Comparison of ENCODE assay signal across 19 cellular contexts in genomic region chr11:110168404-110168803, GRCh38.
"Had no signal": no experiment of that assay in that cellular context is flagged by ENCODE, and none has a peak within 500 bp of the region (broad histone marks: within the 10 kb centered on the region; RNA-seq: fewer than 3 reads in every experiment).

No MANE protein-coding gene starts in this region.

- H3K27me3 ChIP-seq: esophagus muscularis mucosa, gastroesophageal sphincter, neutrophil, sigmoid colon, transverse colon had no signal

- H3K27ac ChIP-seq: epithelial cell of prostate, esophagus muscularis mucosa, gastroesophageal sphincter, neutrophil, psoas muscle, sigmoid colon, skin epidermis, thoracic aorta, transverse colon had no signal

- H3K4me3 ChIP-seq: esophagus muscularis mucosa, gastroesophageal sphincter, mucosa of descending colon, psoas muscle, sigmoid colon, skin epidermis, thoracic aorta, transverse colon had no signal

- H3K4me1 Mint-ChIP-seq: immature natural killer cell; naive thymus-derived CD8-positive, alpha-beta T cell; stimulated activated naive B cell treated with anti-CD40 and anti-IgM and Interleukin-4, amounts not matched to agents 10 μg/mL and 1 μg/mL and 100 μg/mL, for 72 hours; stimulated activated naive CD8-positive, alpha-beta T cell treated with anti-CD3 and anti-CD28 coated beads, Interleukin-15, amount 100 ng/mL, for 72 hours had no signal

- ATAC-seq: gastroesophageal sphincter; naive thymus-derived CD8-positive, alpha-beta T cell; psoas muscle; stimulated activated naive B cell treated with anti-CD40 and anti-IgM and Interleukin-4, amounts not matched to agents 10 μg/mL and 1 μg/mL and 100 μg/mL, for 72 hours; stimulated activated naive CD8-positive, alpha-beta T cell treated with anti-CD3 and anti-CD28 coated beads, Interleukin-15, amount 100 ng/mL, for 72 hours had no signal

- H3K27ac Mint-ChIP-seq: immature natural killer cell; naive thymus-derived CD8-positive, alpha-beta T cell; stimulated activated naive B cell treated with anti-CD40 and anti-IgM and Interleukin-4, amounts not matched to agents 10 μg/mL and 1 μg/mL and 100 μg/mL, for 72 hours; stimulated activated naive CD8-positive, alpha-beta T cell treated with anti-CD3 and anti-CD28 coated beads, Interleukin-15, amount 100 ng/mL, for 72 hours had no signal

- H3K9me3 Mint-ChIP-seq: immature natural killer cell; naive thymus-derived CD8-positive, alpha-beta T cell; stimulated activated naive B cell treated with anti-CD40 and anti-IgM and Interleukin-4, amounts not matched to agents 10 μg/mL and 1 μg/mL and 100 μg/mL, for 72 hours; stimulated activated naive CD8-positive, alpha-beta T cell treated with anti-CD3 and anti-CD28 coated beads, Interleukin-15, amount 100 ng/mL, for 72 hours had no signal

- H3K9me3 ChIP-seq: esophagus muscularis mucosa, gastroesophageal sphincter, mucosa of descending colon, neutrophil, psoas muscle, sigmoid colon, thoracic aorta, transverse colon had no signal

- H3K4me1 ChIP-seq: esophagus muscularis mucosa, psoas muscle, sigmoid colon, transverse colon had no signal

- H3K4me3 Mint-ChIP-seq: immature natural killer cell; naive thymus-derived CD8-positive, alpha-beta T cell; stimulated activated naive B cell treated with anti-CD40 and anti-IgM and Interleukin-4, amounts not matched to agents 10 μg/mL and 1 μg/mL and 100 μg/mL, for 72 hours; stimulated activated naive CD8-positive, alpha-beta T cell treated with anti-CD3 and anti-CD28 coated beads, Interleukin-15, amount 100 ng/mL, for 72 hours had no signal

- H3K36me3 Mint-ChIP-seq: immature natural killer cell; naive thymus-derived CD8-positive, alpha-beta T cell had no signal

- DNase-seq: effector memory CD4-positive, alpha-beta T cell; immature natural killer cell; left colon; mucosa of descending colon; naive thymus-derived CD8-positive, alpha-beta T cell; psoas muscle; sigmoid colon; stimulated activated CD4-positive, alpha-beta T cell treated with anti-CD3 and anti-CD28 coated beads, Interleukin-2, amount 100 ng/mL, for 24 hours; stimulated activated CD4-positive, alpha-beta T cell treated with anti-CD3 and anti-CD28 coated beads, Interleukin-4, amount 100 ng/mL, for 4 hours; stimulated activated naive B cell treated with anti-CD40 and anti-IgM and Interleukin-4, amounts not matched to agents 10 μg/mL and 1 μg/mL and 100 μg/mL, for 72 hours; stimulated activated naive CD8-positive, alpha-beta T cell treated with anti-CD3 and anti-CD28 coated beads, Interleukin-15, amount 100 ng/mL, for 72 hours; transverse colon had no signal

- FAIRE-seq: keratinocyte had no signal
